17 cellular contexts compared by ENCODE assay signal in the genomic region with DNA sequence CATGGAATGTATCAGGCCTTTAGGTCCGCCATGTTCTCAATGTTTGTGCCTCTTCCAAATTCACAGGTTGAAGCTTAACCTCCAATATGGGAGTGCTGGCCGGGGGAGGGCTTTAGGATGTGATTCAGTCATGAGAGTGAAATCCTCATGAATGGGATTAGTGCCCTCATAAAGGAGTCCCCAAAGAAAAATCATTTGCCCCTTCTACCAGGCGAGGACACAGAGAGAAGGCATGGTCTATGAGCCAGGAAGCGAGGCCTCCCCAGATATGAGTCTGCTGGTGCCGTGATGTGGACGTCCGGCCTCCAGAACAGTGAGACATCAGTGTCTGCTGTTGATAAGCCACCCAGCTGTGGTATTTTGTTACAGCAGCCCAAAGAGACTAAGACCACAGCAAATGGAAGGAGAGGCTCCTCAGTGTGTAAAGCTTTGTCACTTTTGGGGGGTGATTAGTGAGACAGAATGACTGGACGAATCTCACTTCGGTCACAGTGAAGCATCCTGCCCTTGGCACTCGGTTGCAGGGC.
"Had no signal": no experiment of that assay in that cellular context is flagged by ENCODE, and none has a peak within 500 bp of the region (broad histone marks: within the 10 kb centered on the region; RNA-seq: fewer than 3 reads in every experiment).

No MANE protein-coding gene starts in this region.

- H3K27me3 ChIP-seq: foreskin keratinocyte, spleen, testis, tibial nerve had no signal

- ATAC-seq: effector memory CD8-positive, alpha-beta T cell; foreskin keratinocyte; naive thymus-derived CD4-positive, alpha-beta T cell; sciatic nerve; stimulated activated naive B cell treated with anti-CD40 and anti-IgM and Interleukin-4, amounts not matched to agents 10 μg/mL and 1 μg/mL and 100 μg/mL, for 72 hours; stimulated activated naive CD8-positive, alpha-beta T cell treated with anti-CD3 and anti-CD28 coated beads, Interleukin-15, amount 100 ng/mL, for 72 hours had no signal

- H2AFZ ChIP-seq: parathyroid adenoma had no signal

- H3K36me3 ChIP-seq: prostate gland, spleen, tibial nerve had no signal

- H3K4me1 ChIP-seq: foreskin keratinocyte, parathyroid adenoma, prostate gland, testis, tibial nerve had no signal

- DNase-seq: effector memory CD8-positive, alpha-beta T cell; foreskin keratinocyte; hippocampal formation; naive thymus-derived CD4-positive, alpha-beta T cell; nephron progenitor cell; spleen; stimulated activated CD4-positive, alpha-beta T cell treated with anti-CD3 and anti-CD28 coated beads, Interleukin-15, amount 100 ng/mL, for 24 hours; stimulated activated CD4-positive, alpha-beta T cell treated with anti-CD3 and anti-CD28 coated beads, Interleukin-1b, Interleukin-23, amount 100 ng/mL, for 48 hours; stimulated activated CD4-positive, alpha-beta T cell treated with anti-CD3 and anti-CD28 coated beads, Interleukin-4, amount 100 ng/mL, for 24 hours; stimulated activated naive B cell treated with anti-CD40 and anti-IgM and Interleukin-4, amounts not matched to agents 10 μg/mL and 1 μg/mL and 100 μg/mL, for 72 hours; stimulated activated naive CD8-positive, alpha-beta T cell treated with anti-CD3 and anti-CD28 coated beads, Interleukin-15, amount 100 ng/mL, for 72 hours; testis had no signal

- H3K4me3 ChIP-seq: prostate gland, spleen, testis, tibial nerve had no signal

- H3K27ac ChIP-seq: epithelial cell of prostate, foreskin keratinocyte, parathyroid adenoma, prostate gland, spleen, testis, tibial nerve had no signal

- H3K4me3 Mint-ChIP-seq: effector memory CD8-positive, alpha-beta T cell; naive thymus-derived CD4-positive, alpha-beta T cell; nephron progenitor cell; stimulated activated naive B cell treated with anti-CD40 and anti-IgM and Interleukin-4, amounts not matched to agents 10 μg/mL and 1 μg/mL and 100 μg/mL, for 72 hours; stimulated activated naive CD8-positive, alpha-beta T cell treated with anti-CD3 and anti-CD28 coated beads, Interleukin-15, amount 100 ng/mL, for 72 hours had no signal

- H3K9ac ChIP-seq: parathyroid adenoma had no signal

- H3K27ac Mint-ChIP-seq: naive thymus-derived CD4-positive, alpha-beta T cell; nephron progenitor cell; stimulated activated naive CD8-positive, alpha-beta T cell treated with anti-CD3 and anti-CD28 coated beads, Interleukin-15, amount 100 ng/mL, for 72 hours had no signal

- H3K9me3 ChIP-seq: prostate gland, testis, tibial nerve had no signal

- H3K27me3 Mint-ChIP-seq: effector memory CD8-positive, alpha-beta T cell; naive thymus-derived CD4-positive, alpha-beta T cell; stimulated activated naive B cell treated with anti-CD40 and anti-IgM and Interleukin-4, amounts not matched to agents 10 μg/mL and 1 μg/mL and 100 μg/mL, for 72 hours; stimulated activated naive CD8-positive, alpha-beta T cell treated with anti-CD3 and anti-CD28 coated beads, Interleukin-15, amount 100 ng/mL, for 72 hours had no signal
